Comparison of ENCODE assay signal across 1 cellular context in genomic region chr1:162855461-162856150, GRCh38.
TF ChIP-seq lines count a peak whose summit lies in the region.

No MANE protein-coding gene starts in this region.

TF ChIP-seq in HEK293, 187 proteins besides CTCF, POLR2A, EP300 and RAD21 (continued from another document):
- peak; percentile 46; the same call in 1 of the 2 replicates for TF ChIP-seq KLF17 (tag by site-specific recombination; IDR thresholded peaks at IDR 0.05)
